In genomic region chr7:103445228-103446020, GRCh38 we compare ENCODE assay signal across 8 cellular contexts. TPM values are rescaled to one million over a fixed set of nuclear protein-coding genes. Genes with fewer than 3 reads are reported as not detected.
A peak's percentile ranks its signal among the peaks of the same experiment; 100 is the strongest.
DNase-seq lines count a peak whose midpoint lies in the region; ATAC-seq and TF ChIP-seq lines count a peak whose summit lies in the region.

No MANE protein-coding gene starts in this region.

- H3K27ac ChIP-seq in SJCRH30 (no peak overlapping the region), rectal smooth muscle tissue (ENCODE audit: low read depth, low read length) (no peak overlapping the region)

- CTCF ChIA-PET in activated naive CD4-positive, alpha-beta T cell treated with anti-CD3 and anti-CD28 coated beads for 36 hours (lab: Charles Lee): no interaction called here

- H3K27me3 ChIP-seq in SJCRH30 (peaks cover 13% of the 10 kb centered on the region), rectal smooth muscle tissue (ENCODE audit: control insufficient read depth, insufficient read depth, low read length) (no peaks in the 10 kb centered on the region)

- H3K9me3 ChIP-seq in SJCRH30 (replicated peaks): no peaks in the 10 kb centered on the region

- no peak for ATAC-seq in HG03342 (IDR thresholded peaks at IDR 0.05; ENCODE audit: unreplicated experiment)

- peak overlapping the region; percentile 68 for H3K4me3 Mint-ChIP-seq in activated naive CD4-positive, alpha-beta T cell treated with anti-CD3 and anti-CD28 coated beads for 36 hours

- H3K27me3 Mint-ChIP-seq in activated naive CD4-positive, alpha-beta T cell treated with anti-CD3 and anti-CD28 coated beads for 36 hours (ENCODE audit: low read depth): peaks cover 68% of the 10 kb centered on the region

- H3K27ac Mint-ChIP-seq in activated naive CD4-positive, alpha-beta T cell treated with anti-CD3 and anti-CD28 coated beads for 36 hours: no peak overlapping the region

- H3K4me3 ChIP-seq in SJCRH30 (peak overlapping the region; percentile 51), fibroblast of mammary gland (ENCODE audit: control insufficient read depth, low read depth, low read length) (peak overlapping the region; percentile 32), rectal smooth muscle tissue (ENCODE audit: low read length) (peak overlapping the region; percentile 44)

- intact Hi-C loops in activated naive CD4-positive, alpha-beta T cell treated with anti-CD3 and anti-CD28 coated beads for 36 hours (cut with micrococcal nuclease): loop anchor here (2.0 kb wide), 2 partner anchors 127 to 711 kb away; no protein-coding TSS in a partner anchor

- H3K36me3 ChIP-seq in SJCRH30 (no peaks in the 10 kb centered on the region), rectal smooth muscle tissue (ENCODE audit: control insufficient read depth, insufficient read depth, low read length) (no peaks in the 10 kb centered on the region)

- no peak for TF ChIP-seq CTCF in fibroblast of mammary gland (conservative IDR thresholded peaks at IDR 0.05; ENCODE audit: control insufficient read depth, insufficient read depth, low read depth, low read length)

- peaks cover 2% of the 10 kb centered on the region; the same call in 1 of the 2 replicates for H3K4me1 ChIP-seq in SJCRH30
- H3K4me1 ChIP-seq in rectal smooth muscle tissue (ENCODE audit: control insufficient read depth, insufficient read depth, low read length): no peaks in the 10 kb centered on the region

- peaks cover 17% of the 10 kb centered on the region for H3K4me1 Mint-ChIP-seq in activated naive CD4-positive, alpha-beta T cell treated with anti-CD3 and anti-CD28 coated beads for 36 hours (ENCODE audit: low read depth)

- no peaks in the 10 kb centered on the region for H3K9me3 Mint-ChIP-seq in activated naive CD4-positive, alpha-beta T cell treated with anti-CD3 and anti-CD28 coated beads for 36 hours

- no peak overlapping the region for H3K9ac ChIP-seq in rectal smooth muscle tissue (ENCODE audit: low read length)

- no peaks in the 10 kb centered on the region for H3K36me3 Mint-ChIP-seq in activated naive CD4-positive, alpha-beta T cell treated with anti-CD3 and anti-CD28 coated beads for 36 hours (ENCODE audit: low read depth)

- DNase-seq in activated naive CD4-positive, alpha-beta T cell treated with anti-CD3 and anti-CD28 coated beads for 36 hours: peak; percentile 6
- no peak for DNase-seq in activated naive CD4-positive, alpha-beta T cell treated with anti-CD3 and anti-CD28 coated beads, Interleukin-2, amount 50 U/mL, for 16 hours
- DNase-seq in SJCRH30 (peak in 1 of 2 experiments; percentile 33), fibroblast of mammary gland (ENCODE audit: low read depth) (no peak), NOMO-1 treated with DMSO at 0.1 percent for 48 hours (lab: John Stamatoyannopoulos, UW; ENCODE audit: unreplicated experiment) (no peak), RKO (ENCODE audit: low spot score) (no peak)

RNA-seq across cellular contexts. Expression of gene SLC26A5, which starts 0.6 kb away (rescaled TPM):
- total RNA-seq in activated naive CD4-positive, alpha-beta T cell treated with anti-CD3 and anti-CD28 coated beads for 36 hours: not detected
- total RNA-seq in SJCRH30 (2014; rRNA removed; shearing (Covaris generic)): not detected in 2 replicates
